In genomic region chr11:747176-748006, GRCh38 we compare ENCODE assay signal across 8 cellular contexts. TPM values are rescaled to one million over a fixed set of nuclear protein-coding genes. Genes with fewer than 3 reads are reported as not detected.
DNase-seq lines count a peak whose midpoint lies in the region; ATAC-seq and TF ChIP-seq lines count a peak whose summit lies in the region.

Gene TALDO1 (plus strand): TSS chr11:747464. CDS start chr11:747482, 18 bp downstream.

- H3K36me3 ChIP-seq in adrenal gland (replicated peaks in 1 of 2) (no peaks in the 10 kb centered on the region), heart right ventricle (peaks cover 0 to 10% (median 0%) of the 10 kb centered on the region in 9 donors), prostate gland (no peaks in the 10 kb centered on the region)

- TF ChIP-seq POLR2A in adrenal gland (IDR thresholded peaks at IDR 0.05) (peak; percentile 36 to 73), prostate gland (IDR thresholded peaks at IDR 0.05) (peak; percentile 67)

- H3K4me1 ChIP-seq in adrenal gland (replicated peaks in 1 of 2) (peaks cover 20 to 25% of the 10 kb centered on the region in 2 donors), heart right ventricle (peaks cover 3 to 35% (median 27%) of the 10 kb centered on the region in 9 donors), prostate gland (replicated peaks) (no peaks in the 10 kb centered on the region)

- H3K4me3 ChIP-seq in adrenal gland, result peak within 1 kb of the TSS; percentile 35 to 90 (median 72)
- H3K4me3 ChIP-seq in heart right ventricle, result peak within 1 kb of the TSS; percentile 84 to 99 (median 95)
- peak within 1 kb of the TSS; percentile 96 to 100 for H3K4me3 ChIP-seq in prostate gland

- H3K27ac ChIP-seq in adrenal gland (peak within 1 kb of the TSS in 4 of 5 donors; percentile 56 to 87 (median 76)), heart right ventricle (peak within 1 kb of the TSS; percentile 19 to 95 (median 90)), prostate gland (peak within 1 kb of the TSS; percentile 84 to 91)

- peak; percentile 27 for TF ChIP-seq CTCF in GM12873 (IDR thresholded peaks at IDR 0.05; ENCODE audit: insufficient read depth, low read depth, low read length, missing control alignments)
- TF ChIP-seq CTCF in adrenal gland (IDR thresholded peaks at IDR 0.05), result peak in 4 of 6 experiments; percentile 7 to 34 (median 18)
- TF ChIP-seq CTCF in heart right ventricle (IDR thresholded peaks at IDR 0.05), result peak in 4 of 9 donors; percentile 13 to 49 (median 37)
- TF ChIP-seq CTCF in prostate gland (IDR thresholded peaks at IDR 0.05), result peak in 2 of 4 experiments; percentile 42 to 49

- intact Hi-C loops in adrenal gland (cut with DNase I) (no loop called here), heart right ventricle (cut with DNase I) (no loop called here), prostate gland (cut with DNase I) (no loop called here)

- WGBS in adrenal gland, 4 donors, result 0 to 4% (median 1%) methylated on average over 5 to 110 of the region's 110 CpGs
- 0 to 1% methylated on average over 103 to 110 of the region's 110 CpGs for WGBS in heart right ventricle, 2 donors
- WGBS in prostate gland, result under 1% methylated on average over 47 of the region's 110 CpGs

- DNase-seq in NCI-H1105 (lab: John Stamatoyannopoulos, UW) (peak; percentile 89), T follicular helper cell (ENCODE audit: low read depth) (peak; percentile 60), adrenal gland (peak; percentile 88 to 94 (median 91)), heart right ventricle (peak; percentile 90 to 93), prostate gland (ENCODE audit: low spot score) (peak; percentile 90), ureter (ENCODE audit: low spot score) (peak; percentile 92)

- H3K27me3 ChIP-seq in adrenal gland, result no peaks in the 10 kb centered on the region
- no peaks in the 10 kb centered on the region for H3K27me3 ChIP-seq in heart right ventricle
- H3K27me3 ChIP-seq in prostate gland (replicated peaks; ENCODE audit: insufficient read depth), result no peaks in the 10 kb centered on the region

- ATAC-seq in HG02623 (IDR thresholded peaks at IDR 0.05; ENCODE audit: unreplicated experiment) (peak; percentile 89), heart right ventricle (peak; percentile 97 to 99 (median 98))

- no peaks in the 10 kb centered on the region for H3K9me3 ChIP-seq in adrenal gland (replicated peaks in 1 of 3)
- no peaks in the 10 kb centered on the region for H3K9me3 ChIP-seq in heart right ventricle
- no peaks in the 10 kb centered on the region for H3K9me3 ChIP-seq in prostate gland

RNA-seq across cellular contexts. Expression of gene TALDO1, which starts in this region (rescaled TPM):
- 100 to 1,000 TPM; 133 to 167 (median 153) TPM for total RNA-seq in adrenal gland
- polyA plus RNA-seq in adrenal gland, result 100 to 1,000 TPM in 2 of 3 donors, 10 to 100 TPM in 1; 64.3 to 117 (median 100) TPM
- total RNA-seq in heart right ventricle, result 100 to 1,000 TPM in 5 of 10 donors, 10 to 100 TPM in 5; 76.2 to 115 (median 96.3) TPM
- polyA plus RNA-seq in heart right ventricle, result 100 to 1,000 TPM in 1 of 2 donors, 10 to 100 TPM in 1; 55.3 to 124 TPM
- total RNA-seq in prostate gland, result 100 to 1,000 TPM; 124 to 285 TPM
- total RNA-seq in ureter, result 172 TPM

Comparison
In these comparisons a context has a peak if more than half of its experiments do, and no peak if none do; other contexts are left out.
1. Peak in every context shown above with its lines: DNase-seq, ATAC-seq, H3K4me3 ChIP-seq and H3K27ac ChIP-seq.